In genomic region chr5:177592010-177592834, GRCh38 we compare ENCODE assay signal across 8 cellular contexts.
A peak's percentile ranks its signal among the peaks of the same experiment; 100 is the strongest.
DNase-seq lines count a peak whose midpoint lies in the region; ATAC-seq and TF ChIP-seq lines count a peak whose summit lies in the region.

Gene TMED9, plus strand, starts transcription at chr5:177592203. Its CDS starts 12 bp downstream, at chr5:177592215.

- peak; percentile 93 for ATAC-seq in GM21825 (IDR thresholded peaks at IDR 0.05; ENCODE audit: unreplicated experiment)
- ATAC-seq in SK-N-SH treated with all-trans-retinoic acid at 6 μM for 48 hours = peak; percentile 100

- peak within 1 kb of the TSS; percentile 75 for H3K27ac ChIP-seq in substantia nigra (ENCODE audit: low read depth, low read length, poor library complexity, severe bottlenecking)

- DNase-seq in ELR (ENCODE audit: low read depth) (peak; percentile 84), Kasumi-1 (lab: John Stamatoyannopoulos, UW) (peak; percentile 71 to 80), germinal center (ENCODE audit: low spot score) (peak; percentile 87), nucleus accumbens (lab: John Stamatoyannopoulos, UW) (peak in 53 of 56 donors; percentile 40 to 90 (median 77)), substantia nigra (lab: John Stamatoyannopoulos, UW) (peak; percentile 15 to 92 (median 78))
- peak; percentile 90 for DNase-seq in activated naive CD4-positive, alpha-beta T cell treated with anti-CD3 and anti-CD28 coated beads, Interleukin-2, amount 50 U/mL, for 16 hours

TF ChIP-seq in SK-N-SH treated with all-trans-retinoic acid at 6 μM for 48 hours, 23 proteins besides CTCF, POLR2A, EP300 and RAD21:
- TF ChIP-seq ISL1 (CRISPR knock-in tag; IDR thresholded peaks at IDR 0.05) (no peak), OSR1 (CRISPR knock-in tag; IDR thresholded peaks at IDR 0.05) (no peak), TSHZ2 (CRISPR knock-in tag; IDR thresholded peaks at IDR 0.05) (no peak; the same call in 1 of the 2 replicates), CSDC2 (CRISPR knock-in tag; IDR thresholded peaks at IDR 0.05) (no peak), ZC3H10 (CRISPR knock-in tag; IDR thresholded peaks at IDR 0.05) (no peak), ZFP30 (CRISPR knock-in tag; IDR thresholded peaks at IDR 0.05) (no peak), ESRRG (CRISPR knock-in tag; IDR thresholded peaks at IDR 0.05) (no peak)
TF ChIP-seq in SK-N-SH treated with all-trans-retinoic acid at 6 μM for 48 hours: peak in this region for 0.

Comparison
In these comparisons a context has a peak if more than half of its experiments do, and no peak if none do; other contexts are left out.
1. Peak in every context shown above with its lines: DNase-seq, ATAC-seq and H3K27ac ChIP-seq.